ENCODE assay signal across 11 cellular contexts in genomic region chr19:55581828-55582223, GRCh38. TPM values are rescaled to one million over a fixed set of nuclear protein-coding genes. Genes with fewer than 3 reads are reported as not detected.
A peak's percentile ranks its signal among the peaks of the same experiment; 100 is the strongest.
DNase-seq lines count a peak whose midpoint lies in the region; ATAC-seq, FAIRE-seq and TF ChIP-seq lines count a peak whose summit lies in the region.
"Had no signal": no experiment of that assay in that cellular context is flagged by ENCODE, and none has a peak within 500 bp of the region (broad histone marks: within the 10 kb centered on the region; RNA-seq: fewer than 3 reads in every experiment).

No MANE protein-coding gene starts in this region.

- H3K27ac ChIP-seq in CD8-positive, alpha-beta memory T cell (ENCODE audit: low read depth, low read length), result no peak overlapping the region
- peak overlapping the region in 53 of 59 donors; percentile 15 to 99 (median 95) for H3K27ac ChIP-seq in dorsolateral prefrontal cortex
- H3K27ac ChIP-seq in A673 (ENCODE audit: low read depth, low read length, poor library complexity, severe bottlenecking), result no peak overlapping the region
- H3K27ac ChIP-seq: SJSA1 had no signal

- no peaks in the 10 kb centered on the region for H3K9me3 ChIP-seq in CD8-positive, alpha-beta memory T cell (ENCODE audit: low read length)
- no peaks in the 10 kb centered on the region for H3K9me3 ChIP-seq in A673 (ENCODE audit: low read depth, low read length, poor library complexity, severe bottlenecking)
- H3K9me3 ChIP-seq: SJSA1 had no signal

- FAIRE-seq in urothelium cell line (lab: Jason Lieb, UNC), result no peak

- no peaks in the 10 kb centered on the region for H3K27me3 ChIP-seq in CD8-positive, alpha-beta memory T cell (ENCODE audit: insufficient read depth, low read length, poor library complexity, severe bottlenecking)
- H3K27me3 ChIP-seq in dorsolateral prefrontal cortex (no peaks in the 10 kb centered on the region), A673 (replicated peaks; ENCODE audit: insufficient read depth, low read depth, low read length, poor library complexity) (no peaks in the 10 kb centered on the region)
- H3K27me3 ChIP-seq: SJSA1 had no signal

- peak overlapping the region; percentile 5 to 89 (median 81) for H3K4me3 Mint-ChIP-seq in CD8-positive, alpha-beta memory T cell
- H3K4me3 Mint-ChIP-seq in naive thymus-derived CD8-positive, alpha-beta T cell, result peak overlapping the region in 7 of 10 donors; percentile 74 to 92 (median 83)

- no TSS peak for BruUV-seq in A673 (replicated peaks; lab: Mats Ljungman, UMichigan)

- H3K4me1 Mint-ChIP-seq in CD8-positive, alpha-beta memory T cell, result peaks cover 31 to 42% (median 37%) of the 10 kb centered on the region in 3 donors
- peaks cover 18 to 41% (median 41%) of the 10 kb centered on the region in 4 donors for H3K4me1 Mint-ChIP-seq in naive thymus-derived CD8-positive, alpha-beta T cell

- H3K36me3 ChIP-seq in CD8-positive, alpha-beta memory T cell (ENCODE audit: insufficient read depth, low read length), result no peaks in the 10 kb centered on the region
- peaks cover 15% of the 10 kb centered on the region for H3K36me3 ChIP-seq in A673 (ENCODE audit: insufficient read depth, low read length, poor library complexity, severe bottlenecking)

- DNase-seq in CD8-positive, alpha-beta memory T cell, result no peak
- DNase-seq in NCI-H2029 treated with DMSO at 0.1 percent for 48 hours (lab: John Stamatoyannopoulos, UW), result peak; percentile 60
- no peak for DNase-seq in dorsolateral prefrontal cortex
- DNase-seq in naive thymus-derived CD8-positive, alpha-beta T cell, result no peak
- no peak for DNase-seq in urothelium cell line (ENCODE audit: low spot score)
- no peak for DNase-seq in A673 (ENCODE audit: low spot score)
- DNase-seq in iPS-NIHi11 (ENCODE audit: low spot score), result no peak
- DNase-seq: activated CD4-positive, alpha-beta T cell treated with anti-CD3 and anti-CD28 coated beads, Interleukin-2, amount 50 U/mL, for 4 hours; head of caudate nucleus had no signal

- H3K9me3 Mint-ChIP-seq in CD8-positive, alpha-beta memory T cell, result peaks cover 0 to 3% (median 0%) of the 10 kb centered on the region in 5 donors
- peaks cover 0 to 6% (median 0%) of the 10 kb centered on the region in 9 donors for H3K9me3 Mint-ChIP-seq in naive thymus-derived CD8-positive, alpha-beta T cell

- peak overlapping the region in 6 of 8 donors; percentile 5 to 75 (median 46) for H3K27ac Mint-ChIP-seq in CD8-positive, alpha-beta memory T cell
- peak overlapping the region in 9 of 10 donors; percentile 24 to 92 (median 79) for H3K27ac Mint-ChIP-seq in naive thymus-derived CD8-positive, alpha-beta T cell

- peaks cover 8 to 13% (median 9%) of the 10 kb centered on the region in 3 donors for H3K36me3 Mint-ChIP-seq in CD8-positive, alpha-beta memory T cell
- H3K36me3 Mint-ChIP-seq in naive thymus-derived CD8-positive, alpha-beta T cell, result peaks cover 3 to 13% (median 11%) of the 10 kb centered on the region in 3 donors

- peaks cover 4% of the 10 kb centered on the region in 2 donors for H3K27me3 Mint-ChIP-seq in CD8-positive, alpha-beta memory T cell
- no peaks in the 10 kb centered on the region for H3K27me3 Mint-ChIP-seq in naive thymus-derived CD8-positive, alpha-beta T cell

- H3K4me1 ChIP-seq in CD8-positive, alpha-beta memory T cell (ENCODE audit: insufficient read depth, low read length), result peaks cover 24% of the 10 kb centered on the region
- H3K4me1 ChIP-seq in A673 (ENCODE audit: insufficient read depth, low read length, poor library complexity, severe bottlenecking), result peaks cover 17% of the 10 kb centered on the region

- CTCF ChIA-PET in CD8-positive, alpha-beta memory T cell (lab: Charles Lee), result interaction anchor here (0.7 to 1.0 kb wide), 3 partner anchors 18 to 441 kb away, joined by 3 to 4 read pairs (median 3); partner anchors contain the start of genes FIZ1 and ZNF524
- CTCF ChIA-PET in A673 (lab: Charles Lee), result no interaction called here

- no peak for ATAC-seq in naive thymus-derived CD8-positive, alpha-beta T cell
- ATAC-seq in HG03520 (IDR thresholded peaks at IDR 0.05; ENCODE audit: unreplicated experiment), result no peak

- H3K4me3 ChIP-seq in CD8-positive, alpha-beta memory T cell (ENCODE audit: low read length), result no peak overlapping the region
- H3K4me3 ChIP-seq in dorsolateral prefrontal cortex, result peak overlapping the region in 27 of 59 donors; percentile 10 to 97 (median 88)
- H3K4me3 ChIP-seq in A673 (ENCODE audit: low read depth, low read length, poor library complexity, severe bottlenecking), result no peak overlapping the region

- intact Hi-C loops in dorsolateral prefrontal cortex (cut with DNase I) (no loop called here), A673 (cut with micrococcal nuclease; ENCODE audit: unreplicated experiment) (no loop called here)

- TF ChIP-seq CTCF in dorsolateral prefrontal cortex (IDR thresholded peaks at IDR 0.05 in 54 of 56, conservative IDR thresholded peaks at IDR 0.05 in 2 of 56; ENCODE audit: low read depth in 1 of 56, partially characterized antibody in 56 of 56), result no peak
- TF ChIP-seq CTCF in A673 (conservative IDR thresholded peaks at IDR 0.05; ENCODE audit: low read depth, low read length), result no peak

- POLR2A ChIA-PET in CD8-positive, alpha-beta memory T cell (lab: Charles Lee), result interaction anchor here (0.8 to 1.1 kb wide), 2 partner anchors 44 to 243 kb away, joined by 3 read pairs; partner anchors contain the start of gene KMT5C
- POLR2A ChIA-PET in naive thymus-derived CD8-positive, alpha-beta T cell (lab: Charles Lee), result interaction anchor here (0.7 to 2.4 kb wide), 6 partner anchors 15 to 580 kb away, joined by 3 to 24 read pairs (median 3); partner anchors contain the start of genes FIZ1, ZNF524 and ZNF865
- POLR2A ChIA-PET in A673 (lab: Charles Lee; ENCODE audit: low non-redundant PET), result interaction anchor here (0.5 kb wide), 1 partner anchor 17 kb away, joined by 3 read pairs; the partner anchor contains the start of gene FIZ1

RNA-seq across cellular contexts. Expression of gene ZNF579, which starts 1.2 kb away (rescaled TPM):
- 1 to 10 TPM; 6.0 to 6.6 TPM for total RNA-seq in CD8-positive, alpha-beta memory T cell
- 0.35 TPM for polyA plus RNA-seq in CD8-positive, alpha-beta memory T cell
- total RNA-seq in dorsolateral prefrontal cortex (10 to 100 TPM in 119 of 120 experiments, 1 to 10 TPM in 1; 9.4 to 22.9 (median 15.7) TPM), A673 (2021) (27.4 and 27.5 TPM in 2 replicates)
- 10 to 100 TPM in 1 of 2 experiments, 1 to 10 TPM in 1; 9.8 to 10.2 TPM for total RNA-seq in naive thymus-derived CD8-positive, alpha-beta T cell
- polyA plus RNA-seq in naive thymus-derived CD8-positive, alpha-beta T cell, result under 1 TPM; 0.16 to 0.39 (median 0.20) TPM

RNA-seq across cellular contexts. Expression of gene FIZ1, which starts 17.5 kb away (rescaled TPM):
- 10 to 100 TPM; 23.9 to 25.8 TPM for total RNA-seq in CD8-positive, alpha-beta memory T cell
- polyA plus RNA-seq in CD8-positive, alpha-beta memory T cell, result 4.6 TPM
- total RNA-seq in dorsolateral prefrontal cortex, result 10 to 100 TPM; 18.3 to 50.0 (median 30.3) TPM
- 10 to 100 TPM; 19.0 to 22.0 TPM for total RNA-seq in naive thymus-derived CD8-positive, alpha-beta T cell
- 1 to 10 TPM; 2.8 to 5.4 (median 3.4) TPM for polyA plus RNA-seq in naive thymus-derived CD8-positive, alpha-beta T cell
- total RNA-seq in A673 (2021), result 27.8 and 29.3 TPM in 2 replicates

RNA-seq across cellular contexts. Expression of gene ZNF524, which starts 18.3 kb away (rescaled TPM):
- total RNA-seq in CD8-positive, alpha-beta memory T cell, result 10 to 100 TPM; 13.9 to 15.8 TPM
- polyA plus RNA-seq in CD8-positive, alpha-beta memory T cell, result 35.9 TPM
- total RNA-seq in dorsolateral prefrontal cortex (10 to 100 TPM in 117 of 120 experiments, 1 to 10 TPM in 3; 8.8 to 22.8 (median 13.8) TPM), A673 (2021) (6.3 and 7.5 TPM in 2 replicates)
- 10 to 100 TPM; 19.1 to 20.7 TPM for total RNA-seq in naive thymus-derived CD8-positive, alpha-beta T cell
- 10 to 100 TPM; 21.5 to 31.6 (median 23.6) TPM for polyA plus RNA-seq in naive thymus-derived CD8-positive, alpha-beta T cell

RNA-seq across cellular contexts. Expression of gene ZNF865, which starts 23.6 kb away (rescaled TPM):
- 10 to 100 TPM; 12.7 to 15.3 TPM for total RNA-seq in CD8-positive, alpha-beta memory T cell
- polyA plus RNA-seq in CD8-positive, alpha-beta memory T cell, result 0.21 TPM
- total RNA-seq in dorsolateral prefrontal cortex, result 10 to 100 TPM; 14.1 to 30.5 (median 19.4) TPM
- 10 to 100 TPM; 21.6 to 24.4 TPM for total RNA-seq in naive thymus-derived CD8-positive, alpha-beta T cell
- polyA plus RNA-seq in naive thymus-derived CD8-positive, alpha-beta T cell, result under 1 TPM in 2 of 3 donors, not detected in 1; 0.22 to 0.33 TPM
- 16.1 and 17.1 TPM in 2 replicates for total RNA-seq in A673 (2021)

RNA-seq across cellular contexts. Expression of gene SBK3, which starts 36.5 kb away (rescaled TPM):
- total RNA-seq in CD8-positive, alpha-beta memory T cell, result not detected
- not detected for polyA plus RNA-seq in CD8-positive, alpha-beta memory T cell
- total RNA-seq in dorsolateral prefrontal cortex, result under 1 TPM in 1 of 120 experiments, not detected in 119; 0.47 TPM
- total RNA-seq in naive thymus-derived CD8-positive, alpha-beta T cell, result not detected
- polyA plus RNA-seq in naive thymus-derived CD8-positive, alpha-beta T cell, result not detected
- total RNA-seq in A673 (2021), result not detected in 2 replicates

Comparison
In these comparisons a context has a peak if more than half of its experiments do, and no peak if none do; other contexts are left out.
1. H3K27ac ChIP-seq: peak in dorsolateral prefrontal cortex (53 of 59); none in CD8-positive, alpha-beta memory T cell (single experiment) and A673 (single experiment).